8 cellular contexts compared by ENCODE assay signal in genomic region chr15:98853161-98853560, GRCh38.
DNase-seq lines count a peak whose midpoint lies in the region; ATAC-seq and TF ChIP-seq lines count a peak whose summit lies in the region.

No MANE protein-coding gene starts in this region.

- CTCF ChIA-PET in activated naive CD4-positive, alpha-beta T cell treated with anti-CD3 and anti-CD28 coated beads, Interleukin-2, amount 10 ng/mL, durations not matched to agents 7 days and 5 days (lab: Charles Lee): no interaction called here

- peak overlapping the region in 9 of 11 experiments; percentile 61 to 87 (median 71); a peak in 18 of 22 replicates for H3K27ac ChIP-seq in BLaER1 treated with 17β-estradiol and CSF1 and Interleukin-3, amounts not matched to agents 10 nM and 100 nM
- peak overlapping the region; percentile 93 for H3K27ac ChIP-seq in neutrophil
- H3K27ac ChIP-seq in temporal lobe (ENCODE audit: low read depth, low read length): peak overlapping the region; percentile 100

- peak overlapping the region; percentile 84 to 99 (median 97) for H3K4me2 ChIP-seq in BLaER1 treated with 17β-estradiol and CSF1 and Interleukin-3, amounts not matched to agents 10 nM and 100 nM

- peaks cover 48% of the 10 kb centered on the region for H3K4me1 Mint-ChIP-seq in activated naive CD4-positive, alpha-beta T cell treated with anti-CD3 and anti-CD28 coated beads, Interleukin-2, amount 10 ng/mL, durations not matched to agents 7 days and 5 days

- H3K4me3 ChIP-seq in BLaER1 treated with 17β-estradiol and CSF1 and Interleukin-3, amounts not matched to agents 10 nM and 100 nM: peak overlapping the region; percentile 61 to 78 (median 68)
- H3K4me3 ChIP-seq in neutrophil (ENCODE audit: low read depth in 1 of 2, low read length in 1 of 2): peak overlapping the region; percentile 76 to 83

- peak overlapping the region; percentile 97 for H3K27ac Mint-ChIP-seq in activated naive CD4-positive, alpha-beta T cell treated with anti-CD3 and anti-CD28 coated beads, Interleukin-2, amount 10 ng/mL, durations not matched to agents 7 days and 5 days

- H3K9ac ChIP-seq in BLaER1 treated with 17β-estradiol and CSF1 and Interleukin-3, amounts not matched to agents 10 nM and 100 nM: peak overlapping the region; percentile 57 to 81 (median 77); a peak in 20 of 22 replicates

- DNase-seq in M059J (ENCODE audit: low read depth): peak; percentile 88
- peak; percentile 86 for DNase-seq in activated naive CD4-positive, alpha-beta T cell treated with anti-CD3 and anti-CD28 coated beads, Interleukin-2, amount 10 ng/mL, durations not matched to agents 7 days and 5 days
- peak; percentile 70 for DNase-seq in germinal center (ENCODE audit: low spot score)

- TF ChIP-seq POLR2A in Raji (IDR thresholded peaks at IDR 0.05; ENCODE audit: insufficient read depth, low read depth, low read length): peak; percentile 59

- no peaks in the 10 kb centered on the region for H3K9me3 Mint-ChIP-seq in activated naive CD4-positive, alpha-beta T cell treated with anti-CD3 and anti-CD28 coated beads, Interleukin-2, amount 10 ng/mL, durations not matched to agents 7 days and 5 days

- H3K4me1 ChIP-seq in BLaER1 treated with 17β-estradiol and CSF1 and Interleukin-3, amounts not matched to agents 10 nM and 100 nM: peaks cover 45 to 92% (median 85%) of the 10 kb centered on the region in 10 experiments
- peaks cover 61 to 73% of the 10 kb centered on the region in 2 experiments for H3K4me1 ChIP-seq in neutrophil (ENCODE audit: control insufficient read depth in 1 of 2, insufficient read depth in 1 of 2, low read depth in 1 of 2, low read length in 1 of 2)

- H3K27me3 Mint-ChIP-seq in activated naive CD4-positive, alpha-beta T cell treated with anti-CD3 and anti-CD28 coated beads, Interleukin-2, amount 10 ng/mL, durations not matched to agents 7 days and 5 days: no peaks in the 10 kb centered on the region

- H3K9me3 ChIP-seq in BLaER1 treated with 17β-estradiol and CSF1 and Interleukin-3, amounts not matched to agents 10 nM and 100 nM (replicated peaks in 1 of 11): no peaks in the 10 kb centered on the region
- no peaks in the 10 kb centered on the region for H3K9me3 ChIP-seq in neutrophil

- H3K36me3 Mint-ChIP-seq in activated naive CD4-positive, alpha-beta T cell treated with anti-CD3 and anti-CD28 coated beads, Interleukin-2, amount 10 ng/mL, durations not matched to agents 7 days and 5 days: no peaks in the 10 kb centered on the region

- H3K36me3 ChIP-seq in BLaER1 treated with 17β-estradiol and CSF1 and Interleukin-3, amounts not matched to agents 10 nM and 100 nM: no peaks in the 10 kb centered on the region
- H3K36me3 ChIP-seq in neutrophil: no peaks in the 10 kb centered on the region

- no peaks in the 10 kb centered on the region for H3K27me3 ChIP-seq in BLaER1 treated with 17β-estradiol and CSF1 and Interleukin-3, amounts not matched to agents 10 nM and 100 nM
- H3K27me3 ChIP-seq in neutrophil: no peaks in the 10 kb centered on the region

- peak; percentile 34 for ATAC-seq in GM21515 (IDR thresholded peaks at IDR 0.05; ENCODE audit: unreplicated experiment)

- H3K4me3 Mint-ChIP-seq in activated naive CD4-positive, alpha-beta T cell treated with anti-CD3 and anti-CD28 coated beads, Interleukin-2, amount 10 ng/mL, durations not matched to agents 7 days and 5 days: peak overlapping the region; percentile 90

- TF ChIP-seq CTCF in neutrophil (IDR thresholded peaks at IDR 0.05): no peak

- peaks cover 67 to 100% (median 99%) of the 10 kb centered on the region in 11 experiments; a peak in 21 of 22 replicates for H4K20me1 ChIP-seq in BLaER1 treated with 17β-estradiol and CSF1 and Interleukin-3, amounts not matched to agents 10 nM and 100 nM

Comparison
In these comparisons a context has a peak if more than half of its experiments do, and no peak if none do; other contexts are left out.
1. Peak in every context shown above with its lines: DNase-seq, ATAC-seq, H3K4me3 ChIP-seq and H3K27ac ChIP-seq.